ENCODE assay signal across 11 cellular contexts in the genomic region with DNA sequence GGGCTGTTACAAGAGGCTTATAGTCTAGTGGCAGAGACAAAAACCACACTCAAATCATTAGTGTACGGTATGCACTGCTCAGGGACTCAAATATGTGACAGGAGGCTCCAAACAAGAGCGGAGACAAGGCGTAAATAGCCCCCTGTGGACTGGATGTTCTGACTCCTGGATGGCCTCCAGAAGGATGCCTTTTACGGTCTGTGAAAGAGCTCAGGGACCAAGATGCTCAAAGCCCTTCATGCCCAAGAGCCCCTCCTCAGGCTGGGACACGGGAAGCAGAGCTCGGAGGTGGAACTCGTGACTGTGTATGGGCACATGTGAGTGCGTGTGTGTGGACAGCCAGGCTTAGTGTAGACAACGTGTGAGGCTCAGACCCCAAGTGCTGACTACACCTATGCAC. TPM values are rescaled to one million over a fixed set of nuclear protein-coding genes. Genes with fewer than 3 reads are reported as not detected.
DNase-seq lines count a peak whose midpoint lies in the region; ATAC-seq, FAIRE-seq and TF ChIP-seq lines count a peak whose summit lies in the region.
"Had no signal": no experiment of that assay in that cellular context is flagged by ENCODE, and none has a peak within 500 bp of the region (broad histone marks: within the 10 kb centered on the region; RNA-seq: fewer than 3 reads in every experiment).

No MANE protein-coding gene starts in this region.

- no peak for FAIRE-seq in kidney (lab: Jason Lieb, UNC)
- FAIRE-seq in D721Med (lab: Jason Lieb, UNC): no peak
- FAIRE-seq: small intestine had no signal

- CTCF ChIA-PET in activated CD4-positive, alpha-beta T cell treated with anti-CD3 and anti-CD28 coated beads for 36 hours (lab: Charles Lee): interaction anchor here (0.9 to 1.0 kb wide), 2 partner anchors 9 to 11 kb away, joined by 3 to 6 read pairs; a partner anchor contains a TSS

- ATAC-seq in activated CD4-positive, alpha-beta T cell treated with anti-CD3 and anti-CD28 coated beads for 36 hours: no peak
- no peak for ATAC-seq in activated naive CD8-positive, alpha-beta T cell treated with anti-CD3 and anti-CD28 coated beads, Interleukin-2, amount 10 ng/mL, durations not matched to agents 7 days and 5 days (ENCODE audit: low read depth)

- peaks cover 13 to 42% of the 10 kb centered on the region in 2 donors for H3K4me1 ChIP-seq in kidney (ENCODE audit: control insufficient read depth in 1 of 2, insufficient read depth in 1 of 2, low read depth in 1 of 2, low read length in 2 of 2)
- H3K4me1 ChIP-seq in BE2C: 0 out of 2 replicates have a peak, but pooled peaks cover 2% of the 10 kb centered on the region

- no peaks in the 10 kb centered on the region for H3K27me3 ChIP-seq in BE2C

- POLR2A ChIA-PET in activated CD4-positive, alpha-beta T cell treated with anti-CD3 and anti-CD28 coated beads for 36 hours (lab: Charles Lee): no interaction called here
- POLR2A ChIA-PET in activated naive CD8-positive, alpha-beta T cell treated with anti-CD3 and anti-CD28 coated beads, Interleukin-2, amount 10 ng/mL, durations not matched to agents 7 days and 5 days (lab: Charles Lee): interaction anchor here (0.7 kb wide), 1 partner anchor 34 kb away, joined by 3 read pairs; no protein-coding TSS in a partner anchor

- TF ChIP-seq CTCF in kidney (IDR thresholded peaks at IDR 0.05; ENCODE audit: borderline replicate concordance, extremely low read depth, insufficient read depth) (no peak), BE2C (IDR thresholded peaks at IDR 0.05; ENCODE audit: low read depth, low read length) (no peak), D721Med (IDR thresholded peaks at IDR 0.05; ENCODE audit: insufficient read depth, missing control alignments) (no peak)

- H3K9me3 ChIP-seq in kidney (ENCODE audit: control insufficient read depth in 1 of 2, low read length in 2 of 2) (no peaks in the 10 kb centered on the region), BE2C (no peaks in the 10 kb centered on the region)

- H3K27ac ChIP-seq in kidney (ENCODE audit: low read depth in 2 of 2, low read length in 2 of 2) (peak overlapping the region; percentile 33 to 73), temporal lobe (ENCODE audit: low read depth, low read length) (peak overlapping the region; percentile 77)

- H3K36me3 Mint-ChIP-seq in activated CD4-positive, alpha-beta T cell treated with anti-CD3 and anti-CD28 coated beads for 36 hours (ENCODE audit: low read depth): peaks cover 2% of the 10 kb centered on the region
- peaks cover 1% of the 10 kb centered on the region for H3K36me3 Mint-ChIP-seq in activated naive CD8-positive, alpha-beta T cell treated with anti-CD3 and anti-CD28 coated beads, Interleukin-2, amount 10 ng/mL, durations not matched to agents 7 days and 5 days

- no peak overlapping the region for H3K4me3 Mint-ChIP-seq in activated CD4-positive, alpha-beta T cell treated with anti-CD3 and anti-CD28 coated beads for 36 hours
- no peak overlapping the region for H3K4me3 Mint-ChIP-seq in activated naive CD8-positive, alpha-beta T cell treated with anti-CD3 and anti-CD28 coated beads, Interleukin-2, amount 10 ng/mL, durations not matched to agents 7 days and 5 days

- intact Hi-C loops in activated CD4-positive, alpha-beta T cell treated with anti-CD3 and anti-CD28 coated beads for 36 hours (cut with DNase I, micrococcal nuclease): no loop called here
- intact Hi-C loops in kidney (cut with DNase I): no loop called here

- no peak overlapping the region for H3K9ac ChIP-seq in kidney (ENCODE audit: low read length in 2 of 2)

- no peak overlapping the region for H3K4me3 ChIP-seq in kidney (ENCODE audit: low read length in 2 of 2)
- H3K4me3 ChIP-seq in BE2C (ENCODE audit: low read depth, low read length): no peak overlapping the region

- no peaks in the 10 kb centered on the region for H3K9me3 Mint-ChIP-seq in activated CD4-positive, alpha-beta T cell treated with anti-CD3 and anti-CD28 coated beads for 36 hours (ENCODE audit: low read depth)
- no peaks in the 10 kb centered on the region for H3K9me3 Mint-ChIP-seq in activated naive CD8-positive, alpha-beta T cell treated with anti-CD3 and anti-CD28 coated beads, Interleukin-2, amount 10 ng/mL, durations not matched to agents 7 days and 5 days

- H3K27me3 Mint-ChIP-seq in activated CD4-positive, alpha-beta T cell treated with anti-CD3 and anti-CD28 coated beads for 36 hours: no peaks in the 10 kb centered on the region
- no peaks in the 10 kb centered on the region for H3K27me3 Mint-ChIP-seq in activated naive CD8-positive, alpha-beta T cell treated with anti-CD3 and anti-CD28 coated beads, Interleukin-2, amount 10 ng/mL, durations not matched to agents 7 days and 5 days

- DNase-seq in activated CD4-positive, alpha-beta T cell treated with anti-CD3 and anti-CD28 coated beads for 36 hours: no peak
- no peak for DNase-seq in activated CD4-positive, alpha-beta T cell treated with anti-CD3 and anti-CD28 coated beads, Interleukin-2, amount 50 U/mL, for 1 hour
- DNase-seq in activated naive CD8-positive, alpha-beta T cell treated with anti-CD3 and anti-CD28 coated beads, Interleukin-2, amount 10 ng/mL, durations not matched to agents 7 days and 5 days: no peak
- DNase-seq in kidney (no peak), BE2C (no peak), nucleus accumbens (lab: John Stamatoyannopoulos, UW) (no peak), D721Med (ENCODE audit: insufficient read length, low spot score) (no peak)
- DNase-seq: effector CD8-positive, alpha-beta T cell; NCI-H1092; small intestine had no signal

- H3K27ac Mint-ChIP-seq in activated CD4-positive, alpha-beta T cell treated with anti-CD3 and anti-CD28 coated beads for 36 hours: peak overlapping the region; percentile 74
- H3K27ac Mint-ChIP-seq in activated naive CD8-positive, alpha-beta T cell treated with anti-CD3 and anti-CD28 coated beads, Interleukin-2, amount 10 ng/mL, durations not matched to agents 7 days and 5 days: peak overlapping the region; percentile 23

- peaks cover 41% of the 10 kb centered on the region for H3K4me1 Mint-ChIP-seq in activated CD4-positive, alpha-beta T cell treated with anti-CD3 and anti-CD28 coated beads for 36 hours
- H3K4me1 Mint-ChIP-seq in activated naive CD8-positive, alpha-beta T cell treated with anti-CD3 and anti-CD28 coated beads, Interleukin-2, amount 10 ng/mL, durations not matched to agents 7 days and 5 days: peaks cover 44% of the 10 kb centered on the region

- H3K36me3 ChIP-seq in kidney (ENCODE audit: control insufficient read depth in 1 of 2, insufficient read depth in 2 of 2, low read length in 2 of 2): peaks cover 8 to 9% of the 10 kb centered on the region in 2 donors
- peaks cover 9% of the 10 kb centered on the region for H3K36me3 ChIP-seq in BE2C

RNA-seq across cellular contexts. Expression of a gene that starts 9.7 kb away (rescaled TPM):
- 10 to 100 TPM; 23.6 to 27.7 TPM for total RNA-seq in activated CD4-positive, alpha-beta T cell treated with anti-CD3 and anti-CD28 coated beads for 36 hours
- 10 to 100 TPM; 19.5 to 21.6 TPM for total RNA-seq in activated naive CD8-positive, alpha-beta T cell treated with anti-CD3 and anti-CD28 coated beads, Interleukin-2, amount 10 ng/mL, durations not matched to agents 7 days and 5 days
- total RNA-seq in kidney (42.5 TPM), temporal lobe (16.0 TPM)
- polyA plus RNA-seq in kidney (ENCODE audit: insufficient read depth, low read depth, low replicate concordance): 13.8 TPM
- 41.0 TPM for polyA plus RNA-seq in BE2C (2012; ENCODE audit: insufficient read depth, insufficient read length, low read depth)

RNA-seq across cellular contexts. Expression of a gene that starts 39.6 kb away (rescaled TPM):
- total RNA-seq in activated CD4-positive, alpha-beta T cell treated with anti-CD3 and anti-CD28 coated beads for 36 hours: 10 to 100 TPM; 27.3 to 33.8 TPM
- 10 to 100 TPM; 45.6 to 56.6 TPM for total RNA-seq in activated naive CD8-positive, alpha-beta T cell treated with anti-CD3 and anti-CD28 coated beads, Interleukin-2, amount 10 ng/mL, durations not matched to agents 7 days and 5 days
- 26.7 TPM for total RNA-seq in kidney
- polyA plus RNA-seq in kidney (ENCODE audit: insufficient read depth, low read depth, low replicate concordance): 8.1 TPM
- total RNA-seq in temporal lobe: 12.3 TPM
- 50.9 TPM for polyA plus RNA-seq in BE2C (2012; ENCODE audit: insufficient read depth, insufficient read length, low read depth)
